21 cellular contexts compared by ENCODE assay signal in the genomic region with DNA sequence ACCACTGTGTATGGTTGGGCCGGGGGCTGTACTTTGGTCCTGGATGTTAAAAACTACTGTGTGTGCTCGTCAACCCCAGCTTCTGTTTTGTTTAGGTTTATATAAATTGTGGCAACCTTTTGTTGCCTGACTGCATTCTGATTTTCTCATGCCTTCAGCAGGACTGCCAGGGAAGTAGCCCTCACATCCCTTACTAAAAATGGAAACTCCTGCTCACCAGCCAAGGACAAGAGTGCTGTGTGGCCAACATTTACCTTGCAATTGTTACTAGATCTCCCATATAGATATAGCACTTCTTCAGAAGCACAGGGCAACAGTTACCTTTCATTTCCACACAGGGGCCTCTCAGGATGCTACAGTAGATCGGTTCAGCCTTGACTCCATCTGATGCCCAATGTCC.
A peak's percentile ranks its signal among the peaks of the same experiment; 100 is the strongest.
DNase-seq lines count a peak whose midpoint lies in the region; ATAC-seq and TF ChIP-seq lines count a peak whose summit lies in the region.
"Had no signal": no experiment of that assay in that cellular context is flagged by ENCODE, and none has a peak within 500 bp of the region (broad histone marks: within the 10 kb centered on the region; RNA-seq: fewer than 3 reads in every experiment).

No MANE protein-coding gene starts in this region.

- TF ChIP-seq CTCF in ascending aorta (IDR thresholded peaks at IDR 0.05), result no peak

- WGBS in right cardiac atrium, result 88% methylated on average over 3 of the region's 3 CpGs

- H3K9me3 ChIP-seq in right cardiac atrium (ENCODE audit: control insufficient read depth, low read length), result no peaks in the 10 kb centered on the region
- H3K9me3 ChIP-seq in ascending aorta, result no peaks in the 10 kb centered on the region
- H3K9me3 ChIP-seq: A549, BE2C, HAP-1 had no signal

- H3K4me1 ChIP-seq in right cardiac atrium (ENCODE audit: control insufficient read depth, insufficient read depth, low read length), result no peaks in the 10 kb centered on the region
- H3K4me1 ChIP-seq in ascending aorta, result no peaks in the 10 kb centered on the region

- peak; percentile 59 for ATAC-seq in Right ventricle myocardium superior (ENCODE audit: poor library complexity)
- no peak for ATAC-seq in right cardiac atrium
- no peak for ATAC-seq in HG02938 (IDR thresholded peaks at IDR 0.05; ENCODE audit: unreplicated experiment)
- ATAC-seq: A549, GM23338 had no signal

- no peak overlapping the region for H3K27ac ChIP-seq in right cardiac atrium (ENCODE audit: low read length)
- no peak overlapping the region for H3K27ac ChIP-seq in ascending aorta
- H3K27ac ChIP-seq: A549; BLaER1 treated with 17β-estradiol and CSF1 and Interleukin-3, amounts not matched to agents 10 nM and 100 nM had no signal

- intact Hi-C loops in Right ventricle myocardium superior (cut with DNase I) (no loop called here), right cardiac atrium (cut with DNase I) (no loop called here), ascending aorta (cut with DNase I) (no loop called here)

- in situ Hi-C loops in G401 (cut with HindIII; ENCODE audit: low sequenced_read_pairs), result no loop called here

- DNase-seq in Right ventricle myocardium superior (no peak), right cardiac atrium (no peak), G401 (ENCODE audit: low spot score) (peak; percentile 46), cerebellum (ENCODE audit: low spot score) (peak; percentile 23), ascending aorta (ENCODE audit: low spot score in 2 of 2) (no peak)
- no peak for DNase-seq in stimulated activated CD4-positive, alpha-beta T cell treated with anti-CD3 and anti-CD28 coated beads, Interleukin-15, amount 100 ng/mL, for 24 hours
- DNase-seq: 8988T; ACHN; AML-193; BE2C; Calu3; CD4-positive, alpha-beta memory T cell; COR-L47; DMS53; DMS79 treated with DMSO at 0.1 percent for 48 hours; HFFc6 had no signal

- H3K27me3 ChIP-seq in right cardiac atrium (ENCODE audit: control insufficient read depth, insufficient read depth), result no peaks in the 10 kb centered on the region
- no peaks in the 10 kb centered on the region for H3K27me3 ChIP-seq in ascending aorta
- H3K27me3 ChIP-seq: BE2C; BLaER1 treated with 17β-estradiol and CSF1 and Interleukin-3, amounts not matched to agents 10 nM and 100 nM had no signal

- H3K4me3 ChIP-seq in right cardiac atrium (ENCODE audit: low read length) (no peak overlapping the region), ascending aorta (no peak overlapping the region)
- H3K4me3 ChIP-seq: A549; BLaER1 treated with 17β-estradiol and CSF1 and Interleukin-3, amounts not matched to agents 10 nM and 100 nM; GM23338; HAP-1 had no signal

- H3K36me3 ChIP-seq in ascending aorta, result no peaks in the 10 kb centered on the region
- H3K36me3 ChIP-seq: BE2C, HAP-1 had no signal

Comparison
In these comparisons a context has a peak if more than half of its experiments do, and no peak if none do; other contexts are left out.
1. DNase-seq: peak in G401 (single experiment) and cerebellum (single experiment); none in Right ventricle myocardium superior (single experiment), right cardiac atrium (0 of 3), stimulated activated CD4-positive, alpha-beta T cell treated with anti-CD3 and anti-CD28 coated beads, Interleukin-15, amount 100 ng/mL, for 24 hours (single experiment) and ascending aorta (0 of 2).